ENCODE assay signal across 7 cellular contexts in the genomic region with DNA sequence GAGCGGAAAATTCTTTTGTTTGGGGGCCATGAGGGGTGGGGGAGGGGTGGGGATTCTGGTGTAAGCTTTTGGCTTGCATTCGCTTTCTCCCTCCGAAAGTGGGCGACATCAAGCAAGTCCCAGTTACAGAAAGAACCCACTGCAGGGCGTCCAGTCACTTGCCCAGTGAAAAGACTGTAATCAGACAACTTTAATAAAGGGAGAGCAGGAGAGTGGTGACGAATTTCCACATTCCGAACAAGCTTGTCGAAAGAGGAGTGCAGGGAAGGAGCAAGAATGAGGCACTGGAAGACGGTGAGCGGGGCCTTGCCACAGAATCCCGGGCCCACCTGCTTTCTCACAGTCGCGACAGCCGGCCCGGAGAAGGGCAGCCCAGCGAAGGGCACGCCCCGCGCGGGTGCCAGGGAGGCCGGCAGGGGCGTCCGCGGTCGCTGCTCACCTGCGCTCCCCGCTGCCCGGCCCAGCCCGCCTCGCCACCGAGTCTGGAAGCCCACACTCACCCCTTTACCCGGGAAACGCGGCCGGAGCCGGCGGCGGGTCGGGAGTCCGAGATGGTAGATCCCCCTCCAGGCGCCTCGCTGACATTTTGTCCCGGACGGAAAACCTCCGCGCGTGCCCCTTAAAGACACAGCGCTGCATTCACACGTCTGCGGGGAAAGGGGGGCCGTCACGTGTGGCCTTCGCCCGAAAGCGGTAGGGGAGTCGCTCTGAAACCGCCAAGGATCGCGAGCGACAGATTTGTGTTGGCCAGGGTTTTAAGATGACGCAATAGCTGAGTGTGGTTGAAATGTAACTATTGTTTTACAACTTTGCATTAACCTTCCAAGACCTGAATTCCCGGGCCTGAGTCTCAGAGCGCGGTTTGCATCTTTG. TPM values are rescaled to one million over a fixed set of nuclear protein-coding genes. Genes with fewer than 3 reads are reported as not detected.
DNase-seq lines count a peak whose midpoint lies in the region; ATAC-seq and TF ChIP-seq lines count a peak whose summit lies in the region.

A gene with protein sequence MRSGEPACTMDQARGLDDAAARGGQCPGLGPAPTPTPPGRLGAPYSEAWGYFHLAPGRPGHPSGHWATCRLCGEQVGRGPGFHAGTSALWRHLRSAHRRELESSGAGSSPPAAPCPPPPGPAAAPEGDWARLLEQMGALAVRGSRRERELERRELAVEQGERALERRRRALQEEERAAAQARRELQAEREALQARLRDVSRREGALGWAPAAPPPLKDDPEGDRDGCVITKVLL (minus strand): TSS at position 675 of the 873 bp plus-strand sequence. CDS start 9,407 bp downstream, outside the sequence.

- H3K27ac ChIP-seq in VCaP (peak within 1 kb of the TSS; percentile 99), mammary epithelial cell (ENCODE audit: insufficient read depth, low read depth, low read length) (no peak within 1 kb of the TSS), skeletal muscle tissue (ENCODE audit: low read depth, low read length) (peak within 1 kb of the TSS; percentile 75)

- WGBS in mammary epithelial cell (ENCODE audit: low coverage, missing lambda C conversion rate) = 2% methylated on average over 12 of the region's 64 CpGs

- peak within 1 kb of the TSS; percentile 6 for H3K9ac ChIP-seq in mammary epithelial cell (ENCODE audit: insufficient read depth, low read length)
- peak within 1 kb of the TSS; percentile 83 to 92 (median 91) for H3K9ac ChIP-seq in skeletal muscle tissue (ENCODE audit: low read depth in 1 of 3, low read length in 3 of 3)

- no peaks in the 10 kb centered on the region for H4K20me1 ChIP-seq in mammary epithelial cell (ENCODE audit: insufficient read depth, low read length)

- peak within 1 kb of the TSS; percentile 89 for H3K4me2 ChIP-seq in mammary epithelial cell (ENCODE audit: insufficient read depth, low read depth, low read length)

- CTCF ChIA-PET in mammary epithelial cell (lab: Charles Lee; ENCODE audit: low non-redundant PET) = interaction anchor here (0.6 kb wide), 1 partner anchor 629 kb away, joined by 5 read pairs; no protein-coding TSS in a partner anchor

- dilution Hi-C loops in mammary epithelial cell (cut with HindIII; ENCODE audit: low sequenced_read_pairs) = no loop called here

- TF ChIP-seq CTCF in GM13977 (IDR thresholded peaks at IDR 0.05; ENCODE audit: extremely low read depth, insufficient read depth, missing control alignments) (peak; percentile 26), VCaP (conservative IDR thresholded peaks at IDR 0.05) (peak; percentile 56), mammary epithelial cell (conservative IDR thresholded peaks at IDR 0.05 in 1 of 2, IDR thresholded peaks at IDR 0.05 in 1 of 2; ENCODE audit: extremely low read depth in 1 of 2, insufficient read depth in 1 of 2, low read depth in 1 of 2, low read length in 2 of 2) (peak in 1 of 2 donors; percentile 30)

- TSS peak; percentile 41 for BruUV-seq in mammary epithelial cell (replicated peaks; lab: Mats Ljungman, UMichigan)

- H3K4me1 ChIP-seq in mammary epithelial cell (ENCODE audit: insufficient read depth, low read length) (peaks cover 5% of the 10 kb centered on the region), skeletal muscle tissue (ENCODE audit: control insufficient read depth in 3 of 3, insufficient read depth in 3 of 3, low read length in 3 of 3) (peaks cover 10 to 16% (median 11%) of the 10 kb centered on the region in 3 donors)

- H3K4me3 ChIP-seq in mammary epithelial cell (replicated peaks in 1 of 3; ENCODE audit: insufficient read depth in 1 of 3, low read depth in 2 of 3, low read length in 3 of 3) = peak within 1 kb of the TSS; percentile 64 to 69 (median 66)
- H3K4me3 ChIP-seq in skeletal muscle tissue (ENCODE audit: low read length in 3 of 3) = peak within 1 kb of the TSS; percentile 83 to 97 (median 94)

- peak; percentile 72 for ATAC-seq in HG02885 (IDR thresholded peaks at IDR 0.05; ENCODE audit: poor library complexity, unreplicated experiment)

- in situ Hi-C loops in GM13977 (cut with MboI; ENCODE audit: low pct_unique_long_range_greater_than_20kb, low sequenced_read_pairs, unreplicated experiment) (loop anchor here (10.0 kb wide), 1 partner anchor 222 kb away; no protein-coding TSS in a partner anchor), mammary epithelial cell (cut with MboI; ENCODE audit: low sequenced_read_pairs in 2 of 2) (no loop called here)

- no peaks in the 10 kb centered on the region for H3K79me2 ChIP-seq in mammary epithelial cell (ENCODE audit: insufficient read depth, low read length)

- intact Hi-C loops in mammary epithelial cell (cut with micrococcal nuclease) = loop anchor here (5.0 kb wide), 2 partner anchors 220 to 405 kb away; partner anchors contain the start of gene WDR41

- no peaks in the 10 kb centered on the region for H3K9me3 ChIP-seq in mammary epithelial cell (replicated peaks; ENCODE audit: insufficient read depth, low read length)
- H3K9me3 ChIP-seq in skeletal muscle tissue (ENCODE audit: control insufficient read depth in 3 of 3, low read length in 3 of 3) = no peaks in the 10 kb centered on the region

- DNase-seq in GM13977 (ENCODE audit: low spot score) = peak; percentile 77
- DNase-seq in NCI-H2107 treated with DMSO at 0.1 percent for 48 hours (lab: John Stamatoyannopoulos, UW; ENCODE audit: unreplicated experiment) = peak; percentile 52
- peak; percentile 54 for DNase-seq in mammary epithelial cell
- peak; percentile 85 for DNase-seq in iPS-NIHi11 (ENCODE audit: low spot score)

- H2AFZ ChIP-seq in mammary epithelial cell (ENCODE audit: low read depth, low read length) = peak within 1 kb of the TSS; percentile 94

- no peaks in the 10 kb centered on the region for H3K27me3 ChIP-seq in mammary epithelial cell (ENCODE audit: insufficient read depth, low read length)
- H3K27me3 ChIP-seq in skeletal muscle tissue (ENCODE audit: control insufficient read depth in 3 of 3, insufficient read depth in 3 of 3, low read length in 3 of 3) = no peaks in the 10 kb centered on the region

- H3K36me3 ChIP-seq in mammary epithelial cell (ENCODE audit: insufficient read depth, low read length) = no peaks in the 10 kb centered on the region
- peaks cover 2 to 5% (median 3%) of the 10 kb centered on the region in 3 donors for H3K36me3 ChIP-seq in skeletal muscle tissue (ENCODE audit: control insufficient read depth in 3 of 3, insufficient read depth in 3 of 3, low read length in 3 of 3)

RNA-seq across cellular contexts. Expression of the gene that starts here (rescaled TPM):
- total RNA-seq in mammary epithelial cell (1 to 10 TPM; 2.8 to 3.2 TPM), skeletal muscle tissue (0.52 TPM)
- 0.70 TPM for polyA plus RNA-seq in mammary epithelial cell
- polyA minus RNA-seq in mammary epithelial cell = not detected
